ENCODE assay signal across 9 cellular contexts in genomic region chr10:92238586-92239098, GRCh38. TPM values are rescaled to one million over a fixed set of nuclear protein-coding genes. Genes with fewer than 3 reads are reported as not detected.
DNase-seq lines count a peak whose midpoint lies in the region; ATAC-seq and TF ChIP-seq lines count a peak whose summit lies in the region.
"Had no signal": no experiment of that assay in that cellular context is flagged by ENCODE, and none has a peak within 500 bp of the region (broad histone marks: within the 10 kb centered on the region; RNA-seq: fewer than 3 reads in every experiment).

No MANE protein-coding gene starts in this region.

- BruUV-seq in mammary epithelial cell (replicated peaks; lab: Mats Ljungman, UMichigan) = no TSS peak

- H3K9ac ChIP-seq in mammary epithelial cell (ENCODE audit: insufficient read depth, low read length) (no peak overlapping the region), subcutaneous abdominal adipose tissue (ENCODE audit: low read length in 5 of 5) (peak overlapping the region in 2 of 5 donors; percentile 41 to 71)

- CTCF ChIA-PET in mammary epithelial cell (lab: Charles Lee; ENCODE audit: low non-redundant PET) = interaction anchor here (0.5 to 0.9 kb wide), 3 partner anchors 52 to 150 kb away, joined by 3 to 4 read pairs (median 3); partner anchors contain the start of genes CPEB3 and MARCHF5

- H3K4me3 ChIP-seq in mammary epithelial cell (replicated peaks in 1 of 3; ENCODE audit: insufficient read depth in 1 of 3, low read depth in 2 of 3, low read length in 3 of 3) = peak overlapping the region; percentile 67 to 81 (median 74)
- peak overlapping the region; percentile 76 to 98 (median 88) for H3K4me3 ChIP-seq in subcutaneous abdominal adipose tissue (ENCODE audit: low read depth in 1 of 5, low read length in 5 of 5)

- in situ Hi-C loops in mammary epithelial cell (cut with MboI; ENCODE audit: low sequenced_read_pairs in 2 of 2) = no loop called here

- H3K79me2 ChIP-seq in mammary epithelial cell (ENCODE audit: insufficient read depth, low read length) = no peaks in the 10 kb centered on the region

- H3K27me3 ChIP-seq in mammary epithelial cell (ENCODE audit: insufficient read depth, low read length) (no peaks in the 10 kb centered on the region), subcutaneous abdominal adipose tissue (ENCODE audit: control insufficient read depth in 5 of 5, insufficient read depth in 4 of 5, low read length in 5 of 5) (no peaks in the 10 kb centered on the region)

- H3K4me2 ChIP-seq in mammary epithelial cell (ENCODE audit: insufficient read depth, low read depth, low read length) = peak overlapping the region; percentile 96

- DNase-seq in CD1c-positive myeloid dendritic cell (ENCODE audit: extremely low spot score) (peak; percentile 46), LHCN-M2 (ENCODE audit: low read depth) (peak; percentile 31), mammary epithelial cell (peak; percentile 88), left kidney (ENCODE audit: low read depth, low spot score) (peak; percentile 6), GDM1 (lab: John Stamatoyannopoulos, UW) (no peak)
- DNase-seq in effector CD8-positive, alpha-beta T cell (lab: John Stamatoyannopoulos, UW) = no peak

- no peak for ATAC-seq in HG03521 (IDR thresholded peaks at IDR 0.05; ENCODE audit: unreplicated experiment)

- 27% methylated on average over 8 of the region's 8 CpGs for WGBS in mammary epithelial cell (ENCODE audit: low coverage, missing lambda C conversion rate)

- no peaks in the 10 kb centered on the region for H4K20me1 ChIP-seq in mammary epithelial cell (ENCODE audit: insufficient read depth, low read length)

- peak overlapping the region; percentile 94 for H2AFZ ChIP-seq in mammary epithelial cell (ENCODE audit: low read depth, low read length)

- dilution Hi-C loops in mammary epithelial cell (cut with HindIII; ENCODE audit: low sequenced_read_pairs) = loop anchor here (5.0 kb wide), 1 partner anchor 71 kb away; no protein-coding TSS in a partner anchor

- no peaks in the 10 kb centered on the region for H3K9me3 ChIP-seq in mammary epithelial cell (replicated peaks; ENCODE audit: insufficient read depth, low read length)
- no peaks in the 10 kb centered on the region for H3K9me3 ChIP-seq in subcutaneous abdominal adipose tissue (ENCODE audit: control insufficient read depth in 5 of 5, low read length in 5 of 5)

- no peaks in the 10 kb centered on the region for H3K36me3 ChIP-seq in mammary epithelial cell (ENCODE audit: insufficient read depth, low read length)
- H3K36me3 ChIP-seq in subcutaneous abdominal adipose tissue (ENCODE audit: control insufficient read depth in 5 of 5, insufficient read depth in 5 of 5, low read length in 5 of 5) = peaks cover 0 to 4% (median 0%) of the 10 kb centered on the region in 5 donors

- intact Hi-C loops in mammary epithelial cell (cut with micrococcal nuclease) = loop anchor here (1.0 to 2.0 kb wide), 3 partner anchors 15 to 38 kb away; no protein-coding TSS in a partner anchor

- H3K4me1 ChIP-seq in mammary epithelial cell (ENCODE audit: insufficient read depth, low read length) (peaks cover 27% of the 10 kb centered on the region), subcutaneous abdominal adipose tissue (ENCODE audit: control insufficient read depth in 5 of 5, insufficient read depth in 5 of 5, low read length in 5 of 5) (peaks cover 3 to 48% (median 37%) of the 10 kb centered on the region in 5 donors)

- H3K27ac ChIP-seq in mammary epithelial cell (ENCODE audit: insufficient read depth, low read depth, low read length) (peak overlapping the region; percentile 26), subcutaneous abdominal adipose tissue (ENCODE audit: low read depth, low read length) (peak overlapping the region; percentile 79)
- H3K27ac ChIP-seq: HL-60 had no signal

- TF ChIP-seq CTCF in mammary epithelial cell (conservative IDR thresholded peaks at IDR 0.05 in 1 of 2, IDR thresholded peaks at IDR 0.05 in 1 of 2; ENCODE audit: extremely low read depth in 1 of 2, insufficient read depth in 1 of 2, low read depth in 1 of 2, low read length in 2 of 2) = no peak

RNA-seq across cellular contexts. Expression of gene CPEB3, which starts 52.2 kb away (rescaled TPM):
- total RNA-seq in LHCN-M2 (2014; rRNA removed) = 0.40 and 0.45 TPM in 2 replicates
- 0.12 TPM for polyA plus RNA-seq in LHCN-M2 (2012)
- 1 to 10 TPM; 1.2 to 1.5 TPM for total RNA-seq in mammary epithelial cell
- 0.17 TPM for polyA plus RNA-seq in mammary epithelial cell
- polyA minus RNA-seq in mammary epithelial cell = 3.0 TPM

RNA-seq across cellular contexts. Expression of gene MARCHF5, which starts 52.3 kb away (rescaled TPM):
- 7.5 and 12.7 TPM in 2 replicates for total RNA-seq in LHCN-M2 (2014; rRNA removed)
- 17.8 TPM for polyA plus RNA-seq in LHCN-M2 (2012)
- total RNA-seq in mammary epithelial cell = 10 to 100 TPM; 16.5 to 53.0 TPM
- 22.3 TPM for polyA plus RNA-seq in mammary epithelial cell
- 62.0 TPM for polyA minus RNA-seq in mammary epithelial cell

Comparison
In these comparisons a context has a peak if more than half of its experiments do, and no peak if none do; other contexts are left out.
1. DNase-seq: peak in CD1c-positive myeloid dendritic cell (single experiment), LHCN-M2 (single experiment), mammary epithelial cell (single experiment) and left kidney (single experiment); none in effector CD8-positive, alpha-beta T cell (single experiment) and GDM1 (single experiment).